ENCODE assay signal across 7 cellular contexts in the genomic region with DNA sequence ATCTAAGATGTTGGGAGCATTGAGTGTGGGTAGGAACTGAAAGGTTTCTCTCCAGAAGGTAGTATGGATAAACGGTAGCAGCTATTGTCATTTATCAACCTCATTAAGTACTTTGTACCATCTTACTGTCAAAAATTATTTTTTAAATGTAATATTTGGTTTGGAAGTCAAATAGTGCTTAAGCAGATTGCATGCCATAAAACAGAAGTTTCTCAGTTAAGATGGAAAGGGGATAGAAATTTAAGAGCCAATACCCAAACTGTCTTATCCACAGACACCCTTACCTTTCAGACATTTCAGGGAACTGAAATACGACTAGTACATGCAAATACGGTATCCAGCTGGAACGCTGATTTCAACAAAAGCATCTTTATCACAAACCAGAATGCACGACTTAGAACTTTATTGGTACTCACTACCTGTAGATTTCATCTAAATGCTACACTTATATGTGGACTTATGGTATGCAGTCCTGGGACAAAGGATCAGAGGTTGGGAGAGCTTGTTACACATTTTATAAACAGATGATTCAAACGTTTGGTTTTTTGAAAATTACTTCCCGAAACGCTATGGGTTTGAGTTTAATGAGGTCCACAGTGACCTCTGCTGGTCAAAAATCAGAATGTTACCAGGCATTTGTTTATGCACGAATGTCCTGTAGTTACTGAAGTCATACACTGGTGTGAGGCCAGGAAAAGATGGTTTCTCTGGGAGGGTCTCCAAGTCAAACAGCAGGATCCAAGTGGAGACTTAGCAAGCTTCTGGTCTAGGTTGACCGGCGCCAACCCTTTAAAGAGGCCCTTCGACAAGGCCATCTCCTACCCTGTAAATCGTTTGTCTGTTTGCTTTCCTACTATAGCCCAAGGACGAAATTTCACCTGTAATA.
DNase-seq lines count a peak whose midpoint lies in the region; FAIRE-seq and TF ChIP-seq lines count a peak whose summit lies in the region.

No MANE protein-coding gene starts in this region.

- FAIRE-seq in H54 (lab: Jason Lieb, UNC) = peak; percentile 82

- in situ Hi-C loops in T47D (cut with HindIII; ENCODE audit: low pct_unique_long_range_greater_than_20kb, low sequenced_read_pairs) = no loop called here

- DNase-seq in GM04504 (ENCODE audit: low read depth) (peak; percentile 48), H54 (ENCODE audit: insufficient read length, low spot score) (peak; percentile 12), NCI-H1092 (lab: John Stamatoyannopoulos, UW) (peak; percentile 60), SKM-1 (lab: John Stamatoyannopoulos, UW; ENCODE audit: unreplicated experiment) (peak; percentile 73), T47D (ENCODE audit: low read depth in 1 of 2, low spot score in 1 of 2) (peak; percentile 43 to 81), iris pigment epithelial cell (ENCODE audit: low read depth) (peak; percentile 89)
- peak; percentile 3 for DNase-seq in stimulated activated CD4-positive, alpha-beta T cell treated with anti-CD3 and anti-CD28 coated beads, Interleukin-1b, Interleukin-23, amount 100 ng/mL, for 48 hours

- TF ChIP-seq POLR2A in H54 (IDR thresholded peaks at IDR 0.05; ENCODE audit: low read depth, low read length) = no peak

Comparison
In these comparisons a context has a peak if more than half of its experiments do, and no peak if none do; other contexts are left out.
1. Peak in every context shown above with its lines: DNase-seq.
2. DNase-seq: peak in every context shown above with its lines; median percentile 89 in iris pigment epithelial cell; 73 in SKM-1; 62 in T47D; 60 in NCI-H1092; 48 in GM04504; 12 in H54; 3 in stimulated activated CD4-positive, alpha-beta T cell treated with anti-CD3 and anti-CD28 coated beads, Interleukin-1b, Interleukin-23, amount 100 ng/mL, for 48 hours.